Comparison of ENCODE assay signal across 20 cellular contexts in genomic region chr20:62009322-62009721, GRCh38.
"Had no signal": no experiment of that assay in that cellular context is flagged by ENCODE, and none has a peak within 500 bp of the region (broad histone marks: within the 10 kb centered on the region; RNA-seq: fewer than 3 reads in every experiment).

No MANE protein-coding gene starts in this region.

- H3K9me3 ChIP-seq: SK-N-SH had no signal

- DNase-seq: KBM-7, MV-4-11, NCI-H1048, NCI-H1105, NCI-H1417, NCI-H1436 treated with DMSO at 0.1 percent for 48 hours, NCI-H1694, NCI-H187 treated with DMSO at 0.1 percent for 48 hours, NCI-H2029 treated with DMSO at 0.1 percent for 48 hours, NCI-H2171 treated with DMSO at 0.1 percent for 48 hours, NCI-H345, NCI-H446 treated with DMSO at 0.1 percent for 48 hours, NCI-H510A treated with DMSO at 0.1 percent for 48 hours, NCI-H69, NCI-H774, Right ventricle myocardium superior, RPMI8226, SIG-M5, SK-N-SH, SW 1271 had no signal
